ENCODE assay signal across 16 cellular contexts in the genomic region with DNA sequence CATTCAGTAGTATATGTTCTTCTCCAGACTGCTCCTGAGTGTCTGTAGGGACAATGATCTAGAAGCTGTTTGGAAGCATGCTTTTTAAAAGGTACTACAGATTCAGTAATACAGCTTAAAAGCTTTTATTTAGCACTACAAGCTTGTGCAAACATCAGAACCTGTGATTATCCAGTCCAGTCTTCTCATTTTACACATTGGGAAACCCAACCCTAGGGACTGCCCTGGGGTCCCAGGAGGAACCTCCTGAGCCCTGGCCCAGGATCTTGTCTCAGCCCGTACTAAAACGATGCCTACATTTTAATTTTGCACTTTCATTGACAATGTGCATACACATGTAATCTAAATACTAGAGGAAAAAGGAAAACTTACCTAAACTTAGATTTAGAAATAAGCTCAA.
"Had no signal": no experiment of that assay in that cellular context is flagged by ENCODE, and none has a peak within 500 bp of the region (broad histone marks: within the 10 kb centered on the region; RNA-seq: fewer than 3 reads in every experiment).

No MANE protein-coding gene starts in this region.

- H3K27me3 ChIP-seq: gastrocnemius medialis, transverse colon, vagina had no signal

- H3K9me3 ChIP-seq: gastrocnemius medialis, mucosa of descending colon, neutrophil, transverse colon, vagina had no signal

- H3K9me3 Mint-ChIP-seq: activated CD4-positive, alpha-beta memory T cell treated with anti-CD3 and anti-CD28 coated beads for 36 hours; activated T-cell treated with anti-CD3 and anti-CD28 coated beads, Interleukin-2, amount 50 U/mL, for 24 hours; naive thymus-derived CD8-positive, alpha-beta T cell had no signal

- ATAC-seq: activated CD4-positive, alpha-beta T cell treated with anti-CD3 and anti-CD28 coated beads for 36 hours; activated CD8-positive, alpha-beta memory T cell treated with anti-CD3 and anti-CD28 coated beads, Interleukin-2, amount 10 ng/mL, durations not matched to agents 7 days and 5 days; gastrocnemius medialis; left lobe of liver; mucosa of descending colon; naive thymus-derived CD8-positive, alpha-beta T cell had no signal

- H3K36me3 Mint-ChIP-seq: activated CD4-positive, alpha-beta memory T cell treated with anti-CD3 and anti-CD28 coated beads for 36 hours had no signal

- H3K36me3 ChIP-seq: gastrocnemius medialis, neutrophil, transverse colon, vagina had no signal

- H3K27ac ChIP-seq: neutrophil, transverse colon, vagina had no signal

- H3K27ac Mint-ChIP-seq: activated CD4-positive, alpha-beta memory T cell treated with anti-CD3 and anti-CD28 coated beads for 36 hours; activated CD4-positive, alpha-beta T cell treated with anti-CD3 and anti-CD28 coated beads for 36 hours; activated CD8-positive, alpha-beta memory T cell treated with anti-CD3 and anti-CD28 coated beads, Interleukin-2, amount 10 ng/mL, durations not matched to agents 7 days and 5 days; activated T-cell treated with anti-CD3 and anti-CD28 coated beads, Interleukin-2, amount 50 U/mL, for 24 hours had no signal

- H3K4me3 Mint-ChIP-seq: activated CD4-positive, alpha-beta memory T cell treated with anti-CD3 and anti-CD28 coated beads for 36 hours; activated CD4-positive, alpha-beta T cell treated with anti-CD3 and anti-CD28 coated beads for 36 hours; activated CD8-positive, alpha-beta memory T cell treated with anti-CD3 and anti-CD28 coated beads, Interleukin-2, amount 10 ng/mL, durations not matched to agents 7 days and 5 days; activated T-cell treated with anti-CD3 and anti-CD28 coated beads, Interleukin-2, amount 50 U/mL, for 24 hours; naive thymus-derived CD8-positive, alpha-beta T cell had no signal

- H3K4me3 ChIP-seq: gastrocnemius medialis, mucosa of descending colon, transverse colon, vagina had no signal

- DNase-seq: activated CD4-positive, alpha-beta memory T cell treated with anti-CD3 and anti-CD28 coated beads for 36 hours; activated CD4-positive, alpha-beta T cell treated with anti-CD3 and anti-CD28 coated beads for 36 hours; activated CD8-positive, alpha-beta memory T cell treated with anti-CD3 and anti-CD28 coated beads, Interleukin-2, amount 10 ng/mL, durations not matched to agents 7 days and 5 days; activated effector memory CD4-positive, alpha-beta T cell treated with Interleukin-2 at 50 U/mL for 16 hours; activated naive CD4-positive, alpha-beta T cell treated with anti-CD3 and anti-CD28 coated beads, Interleukin-2, amount 50 U/mL, for 16 hours; activated T-cell treated with anti-CD3 and anti-CD28 coated beads, Interleukin-2, amount 50 U/mL, for 24 hours; erythroblast; gastrocnemius medialis; mucosa of descending colon; naive thymus-derived CD8-positive, alpha-beta T cell; stimulated activated CD4-positive, alpha-beta T cell treated with anti-CD3 and anti-CD28 coated beads, Interleukin-4, amount 100 ng/mL, for 1 hour; stimulated activated naive CD4-positive, alpha-beta T cell; transverse colon had no signal

- H3K27me3 Mint-ChIP-seq: activated CD4-positive, alpha-beta memory T cell treated with anti-CD3 and anti-CD28 coated beads for 36 hours; activated CD4-positive, alpha-beta T cell treated with anti-CD3 and anti-CD28 coated beads for 36 hours; activated CD8-positive, alpha-beta memory T cell treated with anti-CD3 and anti-CD28 coated beads, Interleukin-2, amount 10 ng/mL, durations not matched to agents 7 days and 5 days; activated T-cell treated with anti-CD3 and anti-CD28 coated beads, Interleukin-2, amount 50 U/mL, for 24 hours; naive thymus-derived CD8-positive, alpha-beta T cell had no signal
